ENCODE assay signal across 2 cellular contexts in the genomic region with DNA sequence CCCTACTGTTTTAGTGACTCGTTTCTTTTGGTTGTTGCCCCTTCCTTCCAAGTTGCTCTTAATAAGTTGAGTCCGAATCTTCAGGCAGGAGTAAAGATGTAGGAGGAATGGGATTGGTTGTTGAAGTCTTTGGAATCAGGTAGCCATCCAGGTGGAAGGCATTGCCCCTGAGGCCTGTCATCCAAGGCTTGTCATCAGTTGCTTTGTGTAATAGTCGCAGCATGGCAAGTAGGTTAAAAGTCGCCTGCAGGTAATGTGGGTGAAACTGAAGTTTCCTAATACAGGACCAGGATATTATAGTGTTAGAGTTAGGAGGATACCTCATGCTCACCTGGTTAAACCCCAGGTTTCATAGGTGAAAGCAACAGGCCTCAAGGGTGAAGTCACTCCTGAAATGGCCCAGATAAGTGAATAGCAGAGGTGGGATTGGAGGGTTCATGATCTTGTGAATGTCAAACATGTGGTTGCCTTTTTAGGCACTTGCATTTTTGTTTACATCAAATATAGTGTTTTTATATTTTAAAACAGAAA.
TF ChIP-seq lines count a peak whose summit lies in the region.

No MANE protein-coding gene starts in this region.

TF ChIP-seq in H1, 55 proteins besides CTCF, POLR2A, EP300 and RAD21:
- TF ChIP-seq EZH2 (IDR thresholded peaks at IDR 0.05; ENCODE audit: low read depth, low read length, severe bottlenecking) (no peak), CHD7 (IDR thresholded peaks at IDR 0.05; ENCODE audit: insufficient replicate concordance, low read length) (no peak), CREB1 (IDR thresholded peaks at IDR 0.05) (no peak), BCL11A (IDR thresholded peaks at IDR 0.05; ENCODE audit: low read depth in 2 of 2, low read length in 2 of 2) (no peak), FOSL1 (IDR thresholded peaks at IDR 0.05; ENCODE audit: insufficient read depth, low read depth, low read length) (no peak), JUND (IDR thresholded peaks at IDR 0.05; ENCODE audit: low read length) (no peak), CBX8 (IDR thresholded peaks at IDR 0.05; ENCODE audit: borderline replicate concordance, low read depth, low read length) (no peak), EGR1 (IDR thresholded peaks at IDR 0.05; ENCODE audit: borderline replicate concordance, low read depth, low read length) (no peak), TAF1 (IDR thresholded peaks at IDR 0.05; ENCODE audit: low read depth, low read length) (no peak), RFX5 (IDR thresholded peaks at IDR 0.05; ENCODE audit: borderline replicate concordance, low read depth, low read length) (no peak)
- TF ChIP-seq, protein P1, sequence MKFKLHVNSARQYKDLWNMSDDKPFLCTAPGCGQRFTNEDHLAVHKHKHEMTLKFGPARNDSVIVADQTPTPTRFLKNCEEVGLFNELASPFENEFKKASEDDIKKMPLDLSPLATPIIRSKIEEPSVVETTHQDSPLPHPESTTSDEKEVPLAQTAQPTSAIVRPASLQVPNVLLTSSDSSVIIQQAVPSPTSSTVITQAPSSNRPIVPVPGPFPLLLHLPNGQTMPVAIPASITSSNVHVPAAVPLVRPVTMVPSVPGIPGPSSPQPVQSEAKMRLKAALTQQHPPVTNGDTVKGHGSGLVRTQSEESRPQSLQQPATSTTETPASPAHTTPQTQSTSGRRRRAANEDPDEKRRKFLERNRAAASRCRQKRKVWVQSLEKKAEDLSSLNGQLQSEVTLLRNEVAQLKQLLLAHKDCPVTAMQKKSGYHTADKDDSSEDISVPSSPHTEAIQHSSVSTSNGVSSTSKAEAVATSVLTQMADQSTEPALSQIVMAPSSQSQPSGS (IDR thresholded peaks at IDR 0.05; ENCODE audit: low read length): no peak

TF ChIP-seq in neural cell, 6 proteins besides CTCF, POLR2A, EP300 and RAD21:
- TF ChIP-seq SMC3 (conservative IDR thresholded peaks at IDR 0.05; ENCODE audit: poor library complexity): no peak
- TF ChIP-seq EZH2 (IDR thresholded peaks at IDR 0.05; ENCODE audit: borderline replicate concordance, insufficient read depth, low read length, poor library complexity, severe bottlenecking): no peak
- TF ChIP-seq REST (IDR thresholded peaks at IDR 0.05; ENCODE audit: borderline replicate concordance): no peak
